Comparison of ENCODE assay signal across 13 cellular contexts in genomic region chr9:110922145-110922544, GRCh38.
"Had no signal": no experiment of that assay in that cellular context is flagged by ENCODE, and none has a peak within 500 bp of the region (broad histone marks: within the 10 kb centered on the region; RNA-seq: fewer than 3 reads in every experiment).

No MANE protein-coding gene starts in this region.

- DNase-seq: activated CD4-positive, alpha-beta T cell treated with anti-CD3 and anti-CD28 coated beads for 36 hours; activated CD8-positive, alpha-beta memory T cell treated with anti-CD3 and anti-CD28 coated beads, Interleukin-2, amount 50 U/mL, for 4 hours; activated CD8-positive, alpha-beta T cell treated with anti-CD3 and anti-CD28 coated beads for 36 hours; activated naive CD8-positive, alpha-beta T cell treated with anti-CD3 and anti-CD28 coated beads, Interleukin-2, amount 10 ng/mL, durations not matched to agents 7 days and 5 days; anterior cingulate cortex; gastrocnemius medialis; kidney; left ventricle myocardium inferior; pancreas; thyroid gland; uterus; WERI-Rb-1 had no signal

- H3K9me3 Mint-ChIP-seq: activated CD8-positive, alpha-beta T cell treated with anti-CD3 and anti-CD28 coated beads for 36 hours; activated naive CD8-positive, alpha-beta T cell treated with anti-CD3 and anti-CD28 coated beads, Interleukin-2, amount 10 ng/mL, durations not matched to agents 7 days and 5 days had no signal

- H3K4me1 ChIP-seq: gastrocnemius medialis, left ventricle myocardium inferior, pancreas, uterus had no signal

- H3K27me3 Mint-ChIP-seq: activated CD4-positive, alpha-beta T cell treated with anti-CD3 and anti-CD28 coated beads for 36 hours; activated CD8-positive, alpha-beta T cell treated with anti-CD3 and anti-CD28 coated beads for 36 hours; activated naive CD8-positive, alpha-beta T cell treated with anti-CD3 and anti-CD28 coated beads, Interleukin-2, amount 10 ng/mL, durations not matched to agents 7 days and 5 days had no signal

- H3K27ac Mint-ChIP-seq: activated CD4-positive, alpha-beta T cell treated with anti-CD3 and anti-CD28 coated beads for 36 hours; activated CD8-positive, alpha-beta T cell treated with anti-CD3 and anti-CD28 coated beads for 36 hours; activated naive CD8-positive, alpha-beta T cell treated with anti-CD3 and anti-CD28 coated beads, Interleukin-2, amount 10 ng/mL, durations not matched to agents 7 days and 5 days had no signal

- H3K36me3 Mint-ChIP-seq: activated naive CD8-positive, alpha-beta T cell treated with anti-CD3 and anti-CD28 coated beads, Interleukin-2, amount 10 ng/mL, durations not matched to agents 7 days and 5 days had no signal

- H3K4me3 ChIP-seq: gastrocnemius medialis, left ventricle myocardium inferior, pancreas, skin epidermis, thyroid gland, uterus had no signal

- H3K4me1 Mint-ChIP-seq: activated CD4-positive, alpha-beta T cell treated with anti-CD3 and anti-CD28 coated beads for 36 hours; activated naive CD8-positive, alpha-beta T cell treated with anti-CD3 and anti-CD28 coated beads, Interleukin-2, amount 10 ng/mL, durations not matched to agents 7 days and 5 days had no signal

- H3K9me3 ChIP-seq: gastrocnemius medialis, pancreas, thyroid gland, uterus had no signal

- H3K4me3 Mint-ChIP-seq: activated CD4-positive, alpha-beta T cell treated with anti-CD3 and anti-CD28 coated beads for 36 hours; activated CD8-positive, alpha-beta T cell treated with anti-CD3 and anti-CD28 coated beads for 36 hours; activated naive CD8-positive, alpha-beta T cell treated with anti-CD3 and anti-CD28 coated beads, Interleukin-2, amount 10 ng/mL, durations not matched to agents 7 days and 5 days had no signal

- H3K27me3 ChIP-seq: gastrocnemius medialis, pancreas, thyroid gland, uterus had no signal

- H3K36me3 ChIP-seq: gastrocnemius medialis, left ventricle myocardium inferior, pancreas, thyroid gland, uterus, WERI-Rb-1 had no signal

- H3K27ac ChIP-seq: gastrocnemius medialis, left ventricle myocardium inferior, pancreas, skin epidermis, thyroid gland, uterus, WERI-Rb-1 had no signal
